In the genomic region with DNA sequence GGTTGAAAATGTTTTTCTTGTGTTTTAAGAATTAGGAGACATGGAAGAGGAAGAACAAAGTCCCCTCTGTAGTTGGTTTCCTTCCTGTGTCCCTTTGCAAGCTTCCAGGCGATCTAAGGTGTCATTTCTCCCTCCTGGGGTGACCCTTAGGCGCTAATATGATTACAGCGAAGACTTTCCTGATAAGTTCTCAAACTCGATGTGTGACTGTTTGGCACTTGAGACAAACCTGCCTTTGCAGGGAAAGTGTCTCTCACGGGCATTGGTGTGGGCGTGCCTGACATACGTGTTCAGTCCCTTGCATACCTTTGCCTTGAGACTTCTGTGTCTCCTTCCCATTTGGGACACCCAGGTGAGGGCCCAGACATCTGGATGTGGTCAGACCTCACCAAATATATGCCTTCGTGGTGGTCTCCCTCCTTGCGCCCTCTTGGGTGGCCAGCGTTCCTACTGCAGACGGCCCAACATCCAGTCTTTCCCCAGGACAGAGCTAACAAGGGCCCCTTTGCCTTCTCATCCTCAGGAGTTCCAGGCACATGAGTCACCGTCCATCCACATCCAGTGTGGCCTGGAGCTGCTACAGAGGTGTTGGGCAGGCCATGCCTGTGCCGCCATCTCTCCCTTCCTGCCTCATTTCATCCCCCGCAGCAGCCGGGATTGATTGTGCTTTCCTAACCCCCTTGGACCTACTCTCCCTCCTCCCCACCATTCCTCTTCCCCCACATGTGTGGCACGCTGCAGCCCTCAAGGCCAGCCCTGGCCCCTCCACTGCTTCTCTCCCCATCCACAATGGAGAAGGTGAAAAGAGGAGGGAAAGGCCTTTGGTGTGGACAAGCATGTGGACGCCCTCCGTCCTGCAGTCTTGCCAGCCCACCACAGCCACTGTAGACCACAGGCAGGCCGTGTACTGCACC, we compare ENCODE assay signal across 15 cellular contexts. TPM values are rescaled to one million over a fixed set of nuclear protein-coding genes. Genes with fewer than 3 reads are reported as not detected.
DNase-seq lines count a peak whose midpoint lies in the region; ATAC-seq and TF ChIP-seq lines count a peak whose summit lies in the region.
"Had no signal": no experiment of that assay in that cellular context is flagged by ENCODE, and none has a peak within 500 bp of the region (broad histone marks: within the 10 kb centered on the region; RNA-seq: fewer than 3 reads in every experiment).

No MANE protein-coding gene starts in this region.

- H3K36me3 ChIP-seq in brain microvascular endothelial cell (replicated peaks) (peaks cover 42% of the 10 kb centered on the region), mesodermal cell (ENCODE audit: control insufficient read depth, insufficient read depth, low read length) (peaks cover 72% of the 10 kb centered on the region)

- H3K27ac ChIP-seq in brain microvascular endothelial cell (no peak overlapping the region), mesodermal cell (ENCODE audit: low read depth, low read length, severe bottlenecking) (peak overlapping the region; percentile 71)

- H3K36me3 Mint-ChIP-seq in CD14-positive monocyte = peaks cover 56 to 61% of the 10 kb centered on the region in 2 donors

- DNase-seq in COLO829 (ENCODE audit: low spot score) = peak; percentile 16
- DNase-seq in M059J (ENCODE audit: low read depth) = peak; percentile 87
- DNase-seq in brain microvascular endothelial cell = peak; percentile 71
- no peak for DNase-seq in NCI-H82 treated with DMSO at 0.1 percent for 48 hours (lab: John Stamatoyannopoulos, UW; ENCODE audit: unreplicated experiment)
- no peak for DNase-seq in CD14-positive monocyte (ENCODE audit: low spot score)
- no peak for DNase-seq in NCI-H187 (lab: John Stamatoyannopoulos, UW)
- DNase-seq: activated CD4-positive, alpha-beta memory T cell treated with anti-CD3 and anti-CD28 coated beads, Interleukin-2, amount 10 ng/mL, durations not matched to agents 7 days and 5 days; activated naive CD4-positive, alpha-beta T cell treated with Interleukin-2 at 50 U/mL for 16 hours; CD4-positive, CD25-positive, alpha-beta regulatory T cell; cerebellar nuclear complex; MM.1S; stimulated activated naive CD8-positive, alpha-beta T cell treated with anti-CD3 and anti-CD28 coated beads, Interleukin-15, amount 100 ng/mL, for 72 hours; T-helper 2 cell had no signal

- in situ Hi-C loops in brain microvascular endothelial cell (cut with HindIII; ENCODE audit: low pct_ligation_motif_present, low sequenced_read_pairs) = no loop called here

- H3K4me1 Mint-ChIP-seq in CD14-positive monocyte = peaks cover 13% of the 10 kb centered on the region

- WGBS in mesodermal cell (ENCODE audit: insufficient coverage in 2 of 2), 2 experiments = 90 to 91% methylated on average over 15 to 16 of the region's 19 CpGs

- H3K4me3 ChIP-seq in brain microvascular endothelial cell (ENCODE audit: low read depth, low read length) (no peak overlapping the region), mesodermal cell (ENCODE audit: extremely low read depth, insufficient read depth, low read length, poor library complexity, severe bottlenecking) (no peak overlapping the region)

- no peak for TF ChIP-seq CTCF in brain microvascular endothelial cell (IDR thresholded peaks at IDR 0.05; ENCODE audit: low read depth, low read length, missing control alignments)
- no peak for TF ChIP-seq CTCF in CD14-positive monocyte (IDR thresholded peaks at IDR 0.05)

- H3K9me3 ChIP-seq in mesodermal cell (ENCODE audit: control insufficient read depth, low read length) = no peaks in the 10 kb centered on the region

- peak overlapping the region in 2 of 7 donors; percentile 23 to 64 for H3K27ac Mint-ChIP-seq in CD14-positive monocyte
- H3K27ac Mint-ChIP-seq: activated CD4-positive, alpha-beta memory T cell treated with anti-CD3 and anti-CD28 coated beads, Interleukin-2, amount 10 ng/mL, durations not matched to agents 7 days and 5 days; stimulated activated naive CD8-positive, alpha-beta T cell treated with anti-CD3 and anti-CD28 coated beads, Interleukin-15, amount 100 ng/mL, for 72 hours had no signal

- no peak for ATAC-seq in HG03159 (IDR thresholded peaks at IDR 0.05; ENCODE audit: unreplicated experiment)
- ATAC-seq: stimulated activated naive CD8-positive, alpha-beta T cell treated with anti-CD3 and anti-CD28 coated beads, Interleukin-15, amount 100 ng/mL, for 72 hours had no signal

- peaks cover 0 to 4% (median 1%) of the 10 kb centered on the region in 3 donors for H3K27me3 Mint-ChIP-seq in CD14-positive monocyte (ENCODE audit: low read depth in 3 of 3)
- H3K27me3 Mint-ChIP-seq: activated CD4-positive, alpha-beta memory T cell treated with anti-CD3 and anti-CD28 coated beads, Interleukin-2, amount 10 ng/mL, durations not matched to agents 7 days and 5 days; CD4-positive, CD25-positive, alpha-beta regulatory T cell; stimulated activated naive CD8-positive, alpha-beta T cell treated with anti-CD3 and anti-CD28 coated beads, Interleukin-15, amount 100 ng/mL, for 72 hours had no signal

- peaks cover 30% of the 10 kb centered on the region for H3K4me1 ChIP-seq in mesodermal cell (ENCODE audit: control insufficient read depth, insufficient read depth, low read length, poor library complexity, severe bottlenecking)

- H3K4me3 Mint-ChIP-seq in CD14-positive monocyte = no peak overlapping the region
- H3K4me3 Mint-ChIP-seq: activated CD4-positive, alpha-beta memory T cell treated with anti-CD3 and anti-CD28 coated beads, Interleukin-2, amount 10 ng/mL, durations not matched to agents 7 days and 5 days; CD4-positive, CD25-positive, alpha-beta regulatory T cell; stimulated activated naive CD8-positive, alpha-beta T cell treated with anti-CD3 and anti-CD28 coated beads, Interleukin-15, amount 100 ng/mL, for 72 hours had no signal

- H3K9me3 Mint-ChIP-seq in CD14-positive monocyte = no peaks in the 10 kb centered on the region
- H3K9me3 Mint-ChIP-seq: activated CD4-positive, alpha-beta memory T cell treated with anti-CD3 and anti-CD28 coated beads, Interleukin-2, amount 10 ng/mL, durations not matched to agents 7 days and 5 days; CD4-positive, CD25-positive, alpha-beta regulatory T cell; stimulated activated naive CD8-positive, alpha-beta T cell treated with anti-CD3 and anti-CD28 coated beads, Interleukin-15, amount 100 ng/mL, for 72 hours had no signal

- intact Hi-C loops in CD14-positive monocyte (cut with micrococcal nuclease) = loop anchor here in 1 of 2 donors (5.0 to 10.0 kb wide), 2 partner anchors 52 to 60 kb away; a partner anchor contains a TSS

- H3K27me3 ChIP-seq in brain microvascular endothelial cell (replicated peaks) = no peaks in the 10 kb centered on the region

RNA-seq across cellular contexts. Expression of a gene that starts 3.1 kb away (rescaled TPM):
- total RNA-seq in M059J (2014; rRNA removed; shearing (Covaris generic)) = 126 and 168 TPM in 2 replicates
- polyA plus RNA-seq in mesodermal cell (2013, experiment 1 of 2) = 106 TPM
- polyA plus RNA-seq in mesodermal cell (2013, experiment 2 of 2) = 90.5 TPM
- polyA plus RNA-seq in CD14-positive monocyte = 1 to 10 TPM; 5.8 to 7.5 TPM

RNA-seq across cellular contexts. Expression of a gene that starts 31.0 kb away (rescaled TPM):
- total RNA-seq in M059J (2014; rRNA removed; shearing (Covaris generic)) = 7.1 and 9.4 TPM in 2 replicates
- polyA plus RNA-seq in mesodermal cell (2013, experiment 1 of 2) = 77.3 TPM
- 50.7 TPM for polyA plus RNA-seq in mesodermal cell (2013, experiment 2 of 2)
- polyA plus RNA-seq in CD14-positive monocyte = 1 to 10 TPM; 1.1 to 2.1 TPM

Comparison
In these comparisons a context has a peak if more than half of its experiments do, and no peak if none do; other contexts are left out.
1. DNase-seq: peak in COLO829 (single experiment), M059J (single experiment) and brain microvascular endothelial cell (single experiment); none in NCI-H82 treated with DMSO at 0.1 percent for 48 hours (single experiment), CD14-positive monocyte (single experiment) and NCI-H187 (0 of 2).